Comparison of ENCODE assay signal across 29 cellular contexts in the genomic region with DNA sequence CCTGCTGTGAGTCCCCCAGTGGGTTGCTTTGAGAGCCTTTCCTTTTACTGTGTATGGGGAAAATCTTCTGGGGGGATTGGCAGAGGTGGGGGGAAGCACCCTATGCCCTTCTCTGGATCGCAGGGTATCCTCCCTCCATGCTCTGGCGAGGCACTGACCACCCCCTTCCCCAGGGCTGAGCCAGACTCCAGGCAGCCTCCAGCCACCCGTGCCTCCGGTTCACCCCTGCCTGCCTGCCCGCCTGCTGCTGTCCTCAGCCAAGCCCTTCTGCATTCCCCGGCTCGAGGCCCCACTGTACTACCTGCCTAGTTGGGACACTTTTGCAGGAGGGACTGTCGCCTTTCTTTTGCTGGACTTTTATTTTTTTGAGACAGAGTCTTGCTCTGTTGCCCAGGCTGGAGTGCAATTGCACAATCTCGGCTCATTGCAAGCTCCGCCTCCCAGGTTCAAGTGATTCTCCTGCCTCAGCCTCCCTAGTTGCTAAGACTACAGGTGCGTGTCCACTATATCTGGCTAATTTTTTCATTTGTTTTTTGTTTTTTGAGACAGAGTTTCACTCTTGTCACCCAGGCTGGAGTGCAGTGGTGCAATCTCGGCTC.
"Had no signal": no experiment of that assay in that cellular context is flagged by ENCODE, and none has a peak within 500 bp of the region (broad histone marks: within the 10 kb centered on the region; RNA-seq: fewer than 3 reads in every experiment).

No MANE protein-coding gene starts in this region.

- H3K4me3 ChIP-seq: hepatocyte, ovary, skin epidermis, stomach, thyroid gland, upper lobe of left lung, vagina had no signal

- H3K9me3 ChIP-seq: ovary, stomach, thyroid gland, upper lobe of left lung, vagina had no signal

- H3K27me3 Mint-ChIP-seq: activated CD8-positive, alpha-beta T cell treated with anti-CD3 and anti-CD28 coated beads for 36 hours; central memory CD8-positive, alpha-beta T cell; naive thymus-derived CD4-positive, alpha-beta T cell had no signal

- H3K4me3 Mint-ChIP-seq: activated CD4-positive, alpha-beta T cell treated with anti-CD3 and anti-CD28 coated beads, Interleukin-2, amount 10 ng/mL, durations not matched to agents 7 days and 5 days; activated CD8-positive, alpha-beta T cell treated with anti-CD3 and anti-CD28 coated beads for 36 hours; activated T-cell treated with anti-CD3 and anti-CD28 coated beads, Interleukin-2, amount 50 U/mL, for 72 hours; central memory CD8-positive, alpha-beta T cell; dendritic cell treated with granulocyte-macrophage colony-stimulating factor and Interleukin-4, amounts not matched to agents 40 ng/mL and 50 ng/mL, for 4 days; naive thymus-derived CD4-positive, alpha-beta T cell; stimulated activated naive B cell treated with anti-CD40 and anti-IgM and Interleukin-4, amounts not matched to agents 10 μg/mL and 1 μg/mL and 100 μg/mL, for 72 hours had no signal

- H3K27ac ChIP-seq: epithelial cell of prostate, hepatocyte, ovary, skin epidermis, stomach, thyroid gland, upper lobe of left lung, vagina, WERI-Rb-1 had no signal

- H3K27ac Mint-ChIP-seq: activated CD4-positive, alpha-beta T cell treated with anti-CD3 and anti-CD28 coated beads, Interleukin-2, amount 10 ng/mL, durations not matched to agents 7 days and 5 days; activated CD8-positive, alpha-beta T cell treated with anti-CD3 and anti-CD28 coated beads for 36 hours; activated naive CD4-positive, alpha-beta T cell treated with anti-CD3 and anti-CD28 coated beads, Interleukin-2, amount 50 U/mL, for 72 hours; activated T-cell treated with anti-CD3 and anti-CD28 coated beads, Interleukin-2, amount 50 U/mL, for 72 hours; dendritic cell treated with granulocyte-macrophage colony-stimulating factor and Interleukin-4, amounts not matched to agents 40 ng/mL and 50 ng/mL, for 4 days; naive thymus-derived CD4-positive, alpha-beta T cell; progenitor cell of endocrine pancreas; stimulated activated naive B cell treated with anti-CD40 and anti-IgM and Interleukin-4, amounts not matched to agents 10 μg/mL and 1 μg/mL and 100 μg/mL, for 72 hours had no signal

- H3K27me3 ChIP-seq: hepatocyte, ovary, stomach, thyroid gland, upper lobe of left lung, vagina had no signal

- H3K9me3 Mint-ChIP-seq: activated CD4-positive, alpha-beta T cell treated with anti-CD3 and anti-CD28 coated beads, Interleukin-2, amount 10 ng/mL, durations not matched to agents 7 days and 5 days; activated CD8-positive, alpha-beta T cell treated with anti-CD3 and anti-CD28 coated beads for 36 hours; activated naive CD4-positive, alpha-beta T cell treated with anti-CD3 and anti-CD28 coated beads, Interleukin-2, amount 50 U/mL, for 72 hours; activated T-cell treated with anti-CD3 and anti-CD28 coated beads, Interleukin-2, amount 50 U/mL, for 72 hours; central memory CD8-positive, alpha-beta T cell; dendritic cell treated with granulocyte-macrophage colony-stimulating factor and Interleukin-4, amounts not matched to agents 40 ng/mL and 50 ng/mL, for 4 days; naive thymus-derived CD4-positive, alpha-beta T cell; stimulated activated naive B cell treated with anti-CD40 and anti-IgM and Interleukin-4, amounts not matched to agents 10 μg/mL and 1 μg/mL and 100 μg/mL, for 72 hours had no signal

- ATAC-seq: left cardiac atrium; left ventricle myocardium superior; sciatic nerve; stimulated activated naive B cell treated with anti-CD40 and anti-IgM and Interleukin-4, amounts not matched to agents 10 μg/mL and 1 μg/mL and 100 μg/mL, for 72 hours had no signal

- H3K36me3 Mint-ChIP-seq: activated naive CD4-positive, alpha-beta T cell treated with anti-CD3 and anti-CD28 coated beads, Interleukin-2, amount 50 U/mL, for 72 hours; naive thymus-derived CD4-positive, alpha-beta T cell; stimulated activated naive B cell treated with anti-CD40 and anti-IgM and Interleukin-4, amounts not matched to agents 10 μg/mL and 1 μg/mL and 100 μg/mL, for 72 hours had no signal

- DNase-seq: activated CD4-positive, alpha-beta T cell treated with anti-CD3 and anti-CD28 coated beads, Interleukin-2, amount 10 ng/mL, durations not matched to agents 7 days and 5 days; activated CD4-positive, CD25-positive, alpha-beta regulatory T cell treated with anti-CD3 and anti-CD28 coated beads, Interleukin-2, amount 50 U/mL, for 72 hours; activated naive CD4-positive, alpha-beta T cell; activated T-cell treated with anti-CD3 and anti-CD28 coated beads, Interleukin-2, amount 50 U/mL, for 72 hours; left cardiac atrium; left ventricle myocardium superior; midbrain; naive thymus-derived CD4-positive, alpha-beta T cell; ovary; retina; stimulated activated CD4-positive, alpha-beta T cell treated with anti-CD3 and anti-CD28 coated beads, Interleukin-4, amount 100 ng/mL, for 4 hours; stimulated activated CD8-positive, alpha-beta memory T cell treated with anti-CD3 and anti-CD28 coated beads, Interleukin-4, amount 100 ng/mL, for 48 hours; stimulated activated naive B cell treated with anti-CD40 and anti-IgM and Interleukin-4, amounts not matched to agents 10 μg/mL and 1 μg/mL and 100 μg/mL, for 72 hours; stomach; T-helper 1 cell; T1000; thyroid gland; upper lobe of left lung; WERI-Rb-1 had no signal

- H3K36me3 ChIP-seq: ovary, stomach, thyroid gland, upper lobe of left lung, vagina, WERI-Rb-1 had no signal
